ENCODE assay signal across 19 cellular contexts in the genomic region with DNA sequence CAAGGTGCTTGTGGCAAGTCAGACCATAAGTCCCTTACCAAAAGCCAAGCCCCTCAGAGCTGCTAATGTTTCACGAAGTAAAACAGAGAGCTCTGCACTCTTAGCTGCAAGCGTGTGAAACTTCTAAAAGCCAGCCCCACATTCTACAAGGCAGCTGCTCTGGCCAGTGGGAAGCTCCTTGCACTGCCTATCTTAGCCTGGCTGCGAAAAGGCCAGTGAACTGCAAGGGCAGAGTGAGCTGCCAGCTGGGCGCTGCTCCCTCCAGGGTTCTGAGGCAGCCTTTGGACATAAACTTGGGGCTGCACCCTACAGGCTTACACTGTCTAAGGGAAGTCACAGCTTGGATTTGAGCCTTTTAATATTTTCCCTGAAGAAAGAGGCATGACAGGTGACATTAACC. TPM values are rescaled to one million over a fixed set of nuclear protein-coding genes. Genes with fewer than 3 reads are reported as not detected.
DNase-seq lines count a peak whose midpoint lies in the region; ATAC-seq, FAIRE-seq and TF ChIP-seq lines count a peak whose summit lies in the region.
"Had no signal": no experiment of that assay in that cellular context is flagged by ENCODE, and none has a peak within 500 bp of the region (broad histone marks: within the 10 kb centered on the region; RNA-seq: fewer than 3 reads in every experiment).

No MANE protein-coding gene starts in this region.

- H4K20me1 ChIP-seq in smooth muscle cell (ENCODE audit: low read depth) = no peaks in the 10 kb centered on the region

- H3K4me1 ChIP-seq in ascending aorta = peaks cover 16 to 30% of the 10 kb centered on the region in 2 donors
- H3K4me1 ChIP-seq in kidney (ENCODE audit: control insufficient read depth in 1 of 2, insufficient read depth in 1 of 2, low read depth in 1 of 2, low read length in 2 of 2) = no peaks in the 10 kb centered on the region
- peaks cover 85 to 94% of the 10 kb centered on the region in 2 donors for H3K4me1 ChIP-seq in gastrocnemius medialis
- H3K4me1 ChIP-seq in smooth muscle cell (ENCODE audit: low read depth) = no peaks in the 10 kb centered on the region

- 98% methylated on average over 4 of the region's 4 CpGs for WGBS in smooth muscle cell (ENCODE audit: low lambda C conversion rate)

- in situ Hi-C loops in gastrocnemius medialis (cut with MboI; ENCODE audit: low sequenced_read_pairs in 4 of 4) = no loop called here

- H3K9me3 ChIP-seq in ascending aorta = no peaks in the 10 kb centered on the region
- no peaks in the 10 kb centered on the region for H3K9me3 ChIP-seq in kidney (ENCODE audit: control insufficient read depth in 1 of 2, low read length in 2 of 2)
- no peaks in the 10 kb centered on the region for H3K9me3 ChIP-seq in gastrocnemius medialis
- no peaks in the 10 kb centered on the region for H3K9me3 ChIP-seq in smooth muscle cell (replicated peaks; ENCODE audit: low read depth)

- H3K36me3 ChIP-seq in ascending aorta (peaks cover 25 to 31% of the 10 kb centered on the region in 2 donors), kidney (ENCODE audit: control insufficient read depth in 1 of 2, insufficient read depth in 2 of 2, low read length in 2 of 2) (peaks cover 12 to 15% of the 10 kb centered on the region in 2 donors), gastrocnemius medialis (no peaks in the 10 kb centered on the region), smooth muscle cell (ENCODE audit: low read depth) (no peaks in the 10 kb centered on the region)

- H3K4me3 ChIP-seq in ascending aorta (no peak overlapping the region), kidney (ENCODE audit: low read length in 2 of 2) (no peak overlapping the region), gastrocnemius medialis (peak overlapping the region in 1 of 4 donors; percentile 3), smooth muscle cell (no peak overlapping the region)

- H3K27me3 ChIP-seq in ascending aorta (no peaks in the 10 kb centered on the region), gastrocnemius medialis (no peaks in the 10 kb centered on the region), smooth muscle cell (ENCODE audit: low read depth) (no peaks in the 10 kb centered on the region)

- FAIRE-seq in GM19239 (lab: Jason Lieb, UNC) = peak; percentile 18
- no peak for FAIRE-seq in kidney (lab: Jason Lieb, UNC)

- TF ChIP-seq CTCF in ascending aorta (IDR thresholded peaks at IDR 0.05) = no peak
- TF ChIP-seq CTCF in kidney (IDR thresholded peaks at IDR 0.05; ENCODE audit: borderline replicate concordance, extremely low read depth, insufficient read depth) = no peak
- TF ChIP-seq CTCF in gastrocnemius medialis (IDR thresholded peaks at IDR 0.05 in 4 of 5, conservative IDR thresholded peaks at IDR 0.05 in 1 of 5) = no peak
- TF ChIP-seq CTCF in smooth muscle cell (IDR thresholded peaks at IDR 0.05; ENCODE audit: borderline replicate concordance, insufficient read depth, poor library complexity, severe bottlenecking) = no peak

- TF ChIP-seq POLR2A in gastrocnemius medialis (IDR thresholded peaks at IDR 0.05) = no peak

- H3K9ac ChIP-seq in kidney (ENCODE audit: low read length in 2 of 2) = no peak overlapping the region
- no peak overlapping the region for H3K9ac ChIP-seq in smooth muscle cell (ENCODE audit: low read depth)

- DNase-seq in GM19239 (ENCODE audit: insufficient read length, low spot score) (no peak), ascending aorta (ENCODE audit: low spot score in 2 of 2) (no peak), kidney (peak; percentile 32), gastrocnemius medialis (peak; percentile 51 to 83), smooth muscle cell (lab: John Stamatoyannopoulos, UW; ENCODE audit: unreplicated experiment) (no peak)
- DNase-seq in activated naive CD4-positive, alpha-beta T cell (lab: John Stamatoyannopoulos, UW) = no peak
- no peak for DNase-seq in stimulated activated CD4-positive, alpha-beta T cell treated with anti-CD3 and anti-CD28 coated beads, Interleukin-4, amount 100 ng/mL, for 1 hour
- DNase-seq: CD4-positive, alpha-beta T cell; H9; IMR-90; Kasumi-1; MM.1S; NCI-H1092 treated with DMSO at 0.1 percent for 48 hours; NCI-H2081 treated with DMSO at 0.1 percent for 48 hours; NCI-H510A treated with DMSO at 0.1 percent for 48 hours; NCI-H82; PC-3 had no signal

- ATAC-seq in gastrocnemius medialis = peak in 1 of 2 donors; percentile 18
- ATAC-seq: PC-3 had no signal

- H3K4me2 ChIP-seq in smooth muscle cell = no peak overlapping the region

- no peak overlapping the region for H2AFZ ChIP-seq in smooth muscle cell (ENCODE audit: low read depth)

- H3K27ac ChIP-seq in ascending aorta (peak overlapping the region; percentile 3 to 26), kidney (ENCODE audit: low read depth in 2 of 2, low read length in 2 of 2) (no peak overlapping the region), gastrocnemius medialis (peak overlapping the region; percentile 96 to 98 (median 97)), smooth muscle cell (ENCODE audit: low read depth) (no peak overlapping the region)
- H3K27ac ChIP-seq: RWPE1 had no signal

- intact Hi-C loops in ascending aorta (cut with DNase I) = no loop called here
- intact Hi-C loops in kidney (cut with DNase I) = no loop called here
- intact Hi-C loops in gastrocnemius medialis (cut with DNase I; ENCODE audit: low total_unique reads) = no loop called here

- no peaks in the 10 kb centered on the region for H3F3A ChIP-seq in smooth muscle cell (ENCODE audit: low read depth)

- H3K79me2 ChIP-seq in smooth muscle cell (ENCODE audit: low read depth) = no peaks in the 10 kb centered on the region

RNA-seq across cellular contexts. Expression of a gene that starts 2.2 kb away (rescaled TPM):
- 132 TPM for total RNA-seq in ascending aorta
- 18.6 TPM for total RNA-seq in kidney
- 47.8 TPM for polyA plus RNA-seq in kidney (ENCODE audit: insufficient read depth, low read depth, low replicate concordance)
- total RNA-seq in gastrocnemius medialis = 1,000 to 10,000 TPM in 1 of 4 donors, 100 to 1,000 TPM in 3; 218 to 2,149 (median 412) TPM
- 2.2 TPM in 1 of 2 replicates, not detected in the other for total RNA-seq in smooth muscle cell
- 0.30 and 0.98 TPM in 2 replicates for polyA plus RNA-seq in smooth muscle cell
- total RNA-seq: HT1080, IMR-90 had no signal
- polyA plus RNA-seq: IMR-90 had no signal

RNA-seq across cellular contexts. Expression of a gene that starts 6.5 kb away (rescaled TPM):
- 9.8 TPM for total RNA-seq in ascending aorta
- 15.4 TPM for total RNA-seq in kidney
- polyA plus RNA-seq in kidney (ENCODE audit: insufficient read depth, low read depth, low replicate concordance) = 12.9 TPM
- total RNA-seq in gastrocnemius medialis = 10 to 100 TPM in 3 of 4 donors, 1 to 10 TPM in 1; 3.5 to 20.4 (median 12.7) TPM
- 1.6 and 2.3 TPM in 2 replicates for total RNA-seq in smooth muscle cell
- polyA plus RNA-seq in smooth muscle cell = 1.6 and 4.5 TPM in 2 replicates
- total RNA-seq: HT1080 had no signal

RNA-seq across cellular contexts. Expression of a gene that starts 42.4 kb away (rescaled TPM):
- total RNA-seq in ascending aorta = 38.3 TPM
- total RNA-seq in kidney = 2.3 TPM
- 2.1 TPM for polyA plus RNA-seq in kidney (ENCODE audit: insufficient read depth, low read depth, low replicate concordance)
- 1 to 10 TPM in 2 of 4 donors, under 1 TPM in 2; 0.66 to 3.1 (median 1.5) TPM for total RNA-seq in gastrocnemius medialis
- total RNA-seq in smooth muscle cell = not detected in 2 replicates
- 0.35 TPM in 1 of 2 replicates, not detected in the other for polyA plus RNA-seq in smooth muscle cell
- total RNA-seq: CD4-positive, alpha-beta T cell; H9; PC-3 had no signal

RNA-seq across cellular contexts. Expression of a gene that starts 59.6 kb away (rescaled TPM):
- 2.0 TPM for total RNA-seq in ascending aorta
- 0.22 TPM for total RNA-seq in kidney
- not detected for polyA plus RNA-seq in kidney (ENCODE audit: insufficient read depth, low read depth, low replicate concordance)
- 1 to 10 TPM in 1 of 4 donors, under 1 TPM in 1, not detected in 2; 0.72 to 2.1 TPM for total RNA-seq in gastrocnemius medialis
- not detected in 2 replicates for total RNA-seq in smooth muscle cell
- 0.33 TPM in 1 of 2 replicates, not detected in the other for polyA plus RNA-seq in smooth muscle cell
- total RNA-seq: CD4-positive, alpha-beta T cell; H9; HT1080; IMR-90; PC-3 had no signal
- polyA plus RNA-seq: IMR-90 had no signal

Comparison
In these comparisons a context has a peak if more than half of its experiments do, and no peak if none do; other contexts are left out.
1. DNase-seq: peak in kidney (single experiment) and gastrocnemius medialis (2 of 2); none in GM19239 (single experiment), ascending aorta (0 of 2), activated naive CD4-positive, alpha-beta T cell (0 of 4), stimulated activated CD4-positive, alpha-beta T cell treated with anti-CD3 and anti-CD28 coated beads, Interleukin-4, amount 100 ng/mL, for 1 hour (single experiment) and smooth muscle cell (single experiment).
2. H3K27ac ChIP-seq: peak in ascending aorta (2 of 2) and gastrocnemius medialis (4 of 4); none in kidney (0 of 2) and smooth muscle cell (single experiment).